14 cellular contexts compared by ENCODE assay signal in the genomic region with DNA sequence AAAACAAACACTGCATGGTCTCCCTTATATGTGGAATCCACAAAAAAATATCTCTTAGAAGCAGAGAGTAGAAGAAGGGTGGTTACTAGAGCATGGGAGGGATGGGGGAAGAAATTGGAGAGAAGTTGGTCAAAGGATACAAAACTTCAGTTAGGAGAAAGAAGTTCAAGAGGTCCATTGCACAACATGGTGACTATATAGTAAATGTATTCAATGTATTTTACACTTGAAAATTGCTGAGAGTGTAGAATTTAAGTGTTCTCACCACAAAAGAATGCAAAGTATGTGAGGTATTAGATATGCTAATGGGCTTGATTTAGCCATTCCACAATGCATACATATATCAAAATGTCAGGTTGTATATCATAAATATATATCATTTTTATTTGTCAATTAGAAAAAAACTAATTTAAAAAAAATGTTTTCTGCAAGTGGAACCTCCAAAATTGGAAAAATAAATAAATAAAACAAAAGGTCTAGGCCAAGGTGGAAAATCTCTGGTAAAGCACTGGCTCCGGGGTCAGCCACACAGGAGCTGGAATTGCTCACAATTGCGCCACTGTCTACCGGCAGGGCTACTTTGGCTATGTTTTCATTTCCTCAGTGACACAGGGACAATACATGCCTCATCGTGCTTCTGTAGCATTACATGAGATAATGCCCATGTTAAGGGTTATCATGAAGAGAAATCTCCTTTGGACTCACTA.
DNase-seq lines count a peak whose midpoint lies in the region; ATAC-seq, FAIRE-seq and TF ChIP-seq lines count a peak whose summit lies in the region.
"Had no signal": no experiment of that assay in that cellular context is flagged by ENCODE, and none has a peak within 500 bp of the region (broad histone marks: within the 10 kb centered on the region; RNA-seq: fewer than 3 reads in every experiment).

No MANE protein-coding gene starts in this region.

- DNase-seq in HepG2 (ENCODE audit: low spot score) (no peak), right lobe of liver (no peak), amniotic epithelial cell (ENCODE audit: low read depth) (peak; percentile 81), sigmoid colon (no peak), midbrain (lab: John Stamatoyannopoulos, UW) (no peak), NCI-H1105 treated with DMSO at 0.1 percent for 48 hours (lab: John Stamatoyannopoulos, UW) (no peak)
- no peak for DNase-seq in activated T-helper 2 cell treated with anti-CD3 and anti-CD28 coated beads, Interferon-gamma antibody, Interleukin-2, Interleukin-4, amounts not matched to agents 10 μg/mL and 5 μg/mL and 100 μg/mL, durations not matched to agents 14 hours and 24 hours and 36 hours (ENCODE audit: low spot score)
- DNase-seq: activated CD4-positive, alpha-beta T cell treated with anti-CD3 and anti-CD28 coated beads for 48 hours; head of caudate nucleus; NCI-H1436 treated with DMSO at 0.1 percent for 48 hours; NCI-H82; T-cell had no signal

- H3K4me3 ChIP-seq in HepG2 (replicated peaks in 1 of 3; ENCODE audit: insufficient read depth in 1 of 3, low read depth in 2 of 3, low read length in 3 of 3) (no peak overlapping the region), right lobe of liver (no peak overlapping the region), gastroesophageal sphincter (no peak overlapping the region), sigmoid colon (no peak overlapping the region)
- H3K4me3 ChIP-seq: suprapubic skin had no signal

- H3K4me1 Mint-ChIP-seq in activated T-helper 2 cell treated with anti-CD3 and anti-CD28 coated beads, Interferon-gamma antibody, Interleukin-2, Interleukin-4, amounts not matched to agents 10 μg/mL and 5 μg/mL and 100 μg/mL, durations not matched to agents 14 hours and 24 hours and 36 hours (ENCODE audit: low read depth), result peaks cover 2% of the 10 kb centered on the region

- H4K20me1 ChIP-seq in HepG2 (ENCODE audit: insufficient read depth, low read length), result no peaks in the 10 kb centered on the region

- peaks cover 37% of the 10 kb centered on the region for H3K9me3 ChIP-seq in HepG2 (ENCODE audit: low read length)
- no peaks in the 10 kb centered on the region for H3K9me3 ChIP-seq in right lobe of liver
- peaks cover 0 to 3% (median 0%) of the 10 kb centered on the region in 3 donors for H3K9me3 ChIP-seq in gastroesophageal sphincter
- no peaks in the 10 kb centered on the region for H3K9me3 ChIP-seq in sigmoid colon
- H3K9me3 ChIP-seq: suprapubic skin had no signal

- H3K27ac ChIP-seq in HepG2 (ENCODE audit: extremely low read length, insufficient read depth, low read length), result no peak overlapping the region
- no peak overlapping the region for H3K27ac ChIP-seq in right lobe of liver
- H3K27ac ChIP-seq in gastroesophageal sphincter, result no peak overlapping the region
- H3K27ac ChIP-seq in sigmoid colon, result no peak overlapping the region
- H3K27ac ChIP-seq: suprapubic skin had no signal

- H2AFZ ChIP-seq in HepG2 (ENCODE audit: low read length), result no peak overlapping the region

- no peak overlapping the region for H3K27ac Mint-ChIP-seq in activated T-helper 2 cell treated with anti-CD3 and anti-CD28 coated beads, Interferon-gamma antibody, Interleukin-2, Interleukin-4, amounts not matched to agents 10 μg/mL and 5 μg/mL and 100 μg/mL, durations not matched to agents 14 hours and 24 hours and 36 hours
- H3K27ac Mint-ChIP-seq: T-cell had no signal

- no peaks in the 10 kb centered on the region for H3K27me3 ChIP-seq in HepG2 (ENCODE audit: control insufficient read depth in 1 of 2, insufficient read depth in 2 of 2, low read length in 2 of 2)
- no peaks in the 10 kb centered on the region for H3K27me3 ChIP-seq in right lobe of liver
- no peaks in the 10 kb centered on the region for H3K27me3 ChIP-seq in gastroesophageal sphincter
- no peaks in the 10 kb centered on the region for H3K27me3 ChIP-seq in sigmoid colon
- H3K27me3 ChIP-seq: suprapubic skin had no signal

- in situ Hi-C loops in HepG2 (cut with HindIII; ENCODE audit: extremely low pct_ligation_motif_present, low pct_unique_long_range_greater_than_20kb), result no loop called here

- TF ChIP-seq EP300 in HepG2 (IDR thresholded peaks at IDR 0.05; ENCODE audit: low read depth in 2 of 2, low read length in 2 of 2) (no peak), HepG2 (CRISPR knock-in tag; IDR thresholded peaks at IDR 0.05; ENCODE audit: borderline replicate concordance) (no peak), gastroesophageal sphincter (IDR thresholded peaks at IDR 0.05) (no peak), sigmoid colon (IDR thresholded peaks at IDR 0.05) (no peak)

- H3K79me2 ChIP-seq in HepG2 (ENCODE audit: insufficient read depth, low read length), result no peaks in the 10 kb centered on the region

- POLR2A ChIA-PET in HepG2 (lab: Yijun Ruan, JAX), result no interaction called here

- no peaks in the 10 kb centered on the region for H3K9me3 Mint-ChIP-seq in activated T-helper 2 cell treated with anti-CD3 and anti-CD28 coated beads, Interferon-gamma antibody, Interleukin-2, Interleukin-4, amounts not matched to agents 10 μg/mL and 5 μg/mL and 100 μg/mL, durations not matched to agents 14 hours and 24 hours and 36 hours
- H3K9me3 Mint-ChIP-seq: T-cell had no signal

- TF ChIP-seq CTCF in HepG2 (CRISPR knock-in tag; IDR thresholded peaks at IDR 0.05), result no peak
- no peak for TF ChIP-seq CTCF in right lobe of liver (IDR thresholded peaks at IDR 0.05)
- TF ChIP-seq CTCF in gastroesophageal sphincter (IDR thresholded peaks at IDR 0.05), result no peak
- no peak for TF ChIP-seq CTCF in sigmoid colon (IDR thresholded peaks at IDR 0.05)

- no peak for FAIRE-seq in HepG2 (lab: Jason Lieb, UNC)

- no peak overlapping the region for H3K9ac ChIP-seq in HepG2 (ENCODE audit: insufficient read depth, low read depth, low read length)

- no peak for ATAC-seq in HepG2
- ATAC-seq in right lobe of liver, result no peak
- ATAC-seq in gastroesophageal sphincter, result peak; percentile 17
- ATAC-seq: T-cell had no signal

- no peaks in the 10 kb centered on the region for H3K4me1 ChIP-seq in HepG2 (ENCODE audit: insufficient read depth, low read length)
- no peaks in the 10 kb centered on the region for H3K4me1 ChIP-seq in right lobe of liver
- peaks cover 0 to 11% (median 0%) of the 10 kb centered on the region in 3 donors for H3K4me1 ChIP-seq in gastroesophageal sphincter
- no peaks in the 10 kb centered on the region for H3K4me1 ChIP-seq in sigmoid colon
- H3K4me1 ChIP-seq: suprapubic skin had no signal

- intact Hi-C loops in HepG2 (cut with micrococcal nuclease; ENCODE audit: unreplicated experiment), result no loop called here
- intact Hi-C loops in right lobe of liver (cut with DNase I), result no loop called here
- intact Hi-C loops in sigmoid colon (cut with DNase I), result no loop called here
- intact Hi-C loops in activated T-helper 2 cell treated with anti-CD3 and anti-CD28 coated beads, Interferon-gamma antibody, Interleukin-2, Interleukin-4, amounts not matched to agents 10 μg/mL and 5 μg/mL and 100 μg/mL, durations not matched to agents 14 hours and 24 hours and 36 hours (cut with micrococcal nuclease), result no loop called here

- no peak for TF ChIP-seq RAD21 in HepG2 (CRISPR knock-in tag; IDR thresholded peaks at IDR 0.05)

- WGBS in HepG2 (ENCODE audit: low lambda C conversion rate), result 18% methylated on average over 4 of the region's 4 CpGs
- WGBS in right lobe of liver (ENCODE audit: insufficient coverage, low coverage, low lambda C conversion rate, missing lambda C conversion rate), result 56% methylated on average over 4 of the region's 4 CpGs
- 74 to 86% methylated on average over 3 to 4 of the region's 4 CpGs for WGBS in gastroesophageal sphincter (ENCODE audit: low coverage in 1 of 2), 2 donors
- 83 to 86% methylated on average over 4 of the region's 4 CpGs for WGBS in sigmoid colon, 2 donors

- CTCF ChIA-PET in HepG2 (lab: Yijun Ruan, JAX; ENCODE audit: low intra/inter-chr PET ratio, low total read pairs), result no interaction called here

- TF ChIP-seq POLR2A in HepG2 (IDR thresholded peaks at IDR 0.05; ENCODE audit: insufficient read depth in 1 of 2, low read depth in 2 of 2, low read length in 2 of 2) (no peak), right lobe of liver (IDR thresholded peaks at IDR 0.05) (no peak), gastroesophageal sphincter (IDR thresholded peaks at IDR 0.05) (no peak), sigmoid colon (IDR thresholded peaks at IDR 0.05) (no peak)

- BruUV-seq in HepG2 (replicated peaks; lab: Mats Ljungman, UMichigan), result no TSS peak

- no peak overlapping the region for H3K4me3 Mint-ChIP-seq in activated T-helper 2 cell treated with anti-CD3 and anti-CD28 coated beads, Interferon-gamma antibody, Interleukin-2, Interleukin-4, amounts not matched to agents 10 μg/mL and 5 μg/mL and 100 μg/mL, durations not matched to agents 14 hours and 24 hours and 36 hours (ENCODE audit: low read depth)
- H3K4me3 Mint-ChIP-seq: T-cell had no signal

- no peaks in the 10 kb centered on the region for H3K36me3 Mint-ChIP-seq in activated T-helper 2 cell treated with anti-CD3 and anti-CD28 coated beads, Interferon-gamma antibody, Interleukin-2, Interleukin-4, amounts not matched to agents 10 μg/mL and 5 μg/mL and 100 μg/mL, durations not matched to agents 14 hours and 24 hours and 36 hours (ENCODE audit: low read depth)
- H3K36me3 Mint-ChIP-seq: T-cell had no signal

- peaks cover 4% of the 10 kb centered on the region for H3K27me3 Mint-ChIP-seq in activated T-helper 2 cell treated with anti-CD3 and anti-CD28 coated beads, Interferon-gamma antibody, Interleukin-2, Interleukin-4, amounts not matched to agents 10 μg/mL and 5 μg/mL and 100 μg/mL, durations not matched to agents 14 hours and 24 hours and 36 hours (ENCODE audit: low read depth)

- no peaks in the 10 kb centered on the region for H3K36me3 ChIP-seq in HepG2 (replicated peaks in 1 of 2; ENCODE audit: control insufficient read depth in 1 of 2, insufficient read depth in 2 of 2, low read length in 2 of 2)
- H3K36me3 ChIP-seq in right lobe of liver, result no peaks in the 10 kb centered on the region
- H3K36me3 ChIP-seq in gastroesophageal sphincter, result no peaks in the 10 kb centered on the region
- H3K36me3 ChIP-seq in sigmoid colon, result no peaks in the 10 kb centered on the region
- H3K36me3 ChIP-seq: suprapubic skin had no signal

- no peak overlapping the region for H3K4me2 ChIP-seq in HepG2 (ENCODE audit: low read depth, low read length)

TF ChIP-seq in HepG2, 621 proteins besides CTCF, POLR2A, EP300 and RAD21:
- TF ChIP-seq ZNF883 (CRISPR knock-in tag; IDR thresholded peaks at IDR 0.05; ENCODE audit: not compliant biosample characterization) (no peak), MAFF (IDR thresholded peaks at IDR 0.05; ENCODE audit: low read depth, low read length) (peak; percentile 38; the same call in 1 of the 2 replicates), MAFK (conservative IDR thresholded peaks at IDR 0.05 in 1 of 2, IDR thresholded peaks at IDR 0.05 in 1 of 2; ENCODE audit: low read length in 2 of 2) (peak; percentile 36 to 56; a peak in 3 of 4 replicates)
- TF ChIP-seq, protein P1, sequence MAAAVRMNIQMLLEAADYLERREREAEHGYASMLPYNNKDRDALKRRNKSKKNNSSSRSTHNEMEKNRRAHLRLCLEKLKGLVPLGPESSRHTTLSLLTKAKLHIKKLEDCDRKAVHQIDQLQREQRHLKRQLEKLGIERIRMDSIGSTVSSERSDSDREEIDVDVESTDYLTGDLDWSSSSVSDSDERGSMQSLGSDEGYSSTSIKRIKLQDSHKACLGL (CRISPR knock-in tag; IDR thresholded peaks at IDR 0.05), result no peak
TF ChIP-seq in HepG2: peak in this region for 2.
